19 cellular contexts compared by ENCODE assay signal in the genomic region with DNA sequence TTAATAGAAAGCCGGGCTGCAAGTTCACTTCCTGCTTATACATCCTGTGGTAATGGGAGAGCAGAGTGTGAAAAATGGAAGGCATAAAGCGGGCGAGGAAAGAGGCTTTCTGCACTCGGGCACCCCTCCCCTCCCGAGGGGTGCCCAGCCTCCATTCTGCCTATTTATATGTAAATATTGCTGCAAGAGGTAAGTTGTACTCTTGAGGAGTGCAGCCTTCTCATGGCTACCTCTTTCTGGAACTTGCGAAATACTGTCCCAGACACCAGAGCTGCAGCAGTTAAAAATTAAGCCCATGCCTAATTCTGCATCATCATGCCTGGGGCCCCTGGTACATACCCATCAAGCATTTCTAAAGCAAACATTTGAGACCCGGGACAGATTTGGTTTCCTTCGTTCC.
"Had no signal": no experiment of that assay in that cellular context is flagged by ENCODE, and none has a peak within 500 bp of the region (broad histone marks: within the 10 kb centered on the region; RNA-seq: fewer than 3 reads in every experiment).

No MANE protein-coding gene starts in this region.

- ATAC-seq: activated CD4-positive, CD25-positive, alpha-beta regulatory T cell treated with anti-CD3 and anti-CD28 coated beads, Interleukin-2, amount 50 U/mL, for 24 hours; activated CD8-positive, alpha-beta T cell treated with anti-CD3 and anti-CD28 coated beads, Interleukin-2, amount 10 ng/mL, durations not matched to agents 7 days and 5 days; left lobe of liver; mucosa of descending colon; naive thymus-derived CD4-positive, alpha-beta T cell; psoas muscle; stimulated activated effector memory CD8-positive, alpha-beta T cell treated with anti-CD3 and anti-CD28 coated beads, Interleukin-12 subunit alpha, Interleukin-12 subunit beta, amount 100 ng/mL, for 72 hours had no signal

- H3K9ac ChIP-seq: neural progenitor cell had no signal

- H3K36me3 ChIP-seq: colonic mucosa, neural progenitor cell, right lobe of liver, thoracic aorta, upper lobe of left lung had no signal

- H3K27me3 ChIP-seq: colonic mucosa, neural progenitor cell, right lobe of liver, upper lobe of left lung had no signal

- H3K4me3 ChIP-seq: colonic mucosa, mucosa of descending colon, neural progenitor cell, psoas muscle, right lobe of liver, thoracic aorta, upper lobe of left lung had no signal

- H3K4me1 ChIP-seq: colonic mucosa, psoas muscle, upper lobe of left lung had no signal

- DNase-seq: activated CD4-positive, alpha-beta T cell treated with anti-CD3 and anti-CD28 coated beads, Interleukin-2, amount 10 ng/mL, durations not matched to agents 7 days and 5 days; activated CD8-positive, alpha-beta T cell treated with anti-CD3 and anti-CD28 coated beads, Interleukin-2, amount 10 ng/mL, durations not matched to agents 7 days and 5 days; activated naive CD4-positive, alpha-beta T cell treated with anti-CD3 and anti-CD28 coated beads for 36 hours; activated T-cell treated with anti-CD3 and anti-CD28 coated beads, Interleukin-2, amount 50 U/mL, for 24 hours; anterior cingulate cortex; colonic mucosa; erythroblast; hypothalamus; mucosa of descending colon; naive thymus-derived CD4-positive, alpha-beta T cell; psoas muscle; right lobe of liver; stimulated activated CD4-positive, alpha-beta T cell treated with anti-CD3 and anti-CD28 coated beads, Interleukin-4, amount 100 ng/mL, for 24 hours had no signal

- H3K4me2 ChIP-seq: neural progenitor cell had no signal

- H3K27ac ChIP-seq: colonic mucosa, neural progenitor cell, psoas muscle, right lobe of liver, thoracic aorta, upper lobe of left lung had no signal

- H3K9me3 ChIP-seq: colonic mucosa, mucosa of descending colon, psoas muscle, right lobe of liver, thoracic aorta, upper lobe of left lung had no signal
